10 cellular contexts compared by ENCODE assay signal in the genomic region with DNA sequence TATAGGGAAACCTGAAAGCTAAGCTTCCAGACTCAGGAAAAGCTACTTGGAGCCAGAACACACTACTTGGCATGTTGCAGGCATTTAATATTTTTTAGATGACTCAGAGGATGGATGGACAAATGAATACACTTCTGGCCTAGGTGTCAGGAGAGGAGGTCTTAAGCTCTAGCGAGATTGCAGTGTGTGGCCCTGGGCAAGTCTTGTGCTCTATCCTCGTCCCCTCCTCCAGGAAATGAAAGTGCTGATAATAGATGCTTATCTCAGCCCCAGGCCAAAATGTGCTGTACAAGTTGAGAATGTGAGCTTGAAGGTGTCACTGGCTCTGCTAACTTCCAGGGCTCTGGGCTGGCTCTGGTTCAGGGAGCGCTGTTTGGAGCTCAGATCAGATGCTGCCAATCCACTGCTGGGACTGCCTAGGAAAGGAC.
DNase-seq lines count a peak whose midpoint lies in the region; ATAC-seq and TF ChIP-seq lines count a peak whose summit lies in the region.
"Had no signal": no experiment of that assay in that cellular context is flagged by ENCODE, and none has a peak within 500 bp of the region (broad histone marks: within the 10 kb centered on the region; RNA-seq: fewer than 3 reads in every experiment).

No MANE protein-coding gene starts in this region.

- DNase-seq in DMS79 (lab: John Stamatoyannopoulos, UW): peak; percentile 12
- peak; percentile 36 for DNase-seq in NCI-H460 (ENCODE audit: extremely low read depth, low read depth)
- DNase-seq in epithelial cell of prostate (ENCODE audit: low read depth, low spot score): peak; percentile 56
- DNase-seq in omental fat pad (ENCODE audit: low spot score): no peak
- DNase-seq in NCI-H524 treated with DMSO at 0.1 percent for 48 hours (lab: John Stamatoyannopoulos, UW): no peak
- DNase-seq in NCI-H1930 (lab: John Stamatoyannopoulos, UW): no peak
- no peak for DNase-seq in activated effector memory CD4-positive, alpha-beta T cell treated with Interleukin-2 at 50 U/mL for 16 hours
- DNase-seq: activated naive CD4-positive, alpha-beta T cell treated with anti-CD3 and anti-CD28 coated beads, Interleukin-2, amount 10 ng/mL, durations not matched to agents 7 days and 5 days; right lobe of liver had no signal

- H3K27ac ChIP-seq in epithelial cell of prostate: no peak overlapping the region
- H3K27ac ChIP-seq: right lobe of liver had no signal

- TF ChIP-seq CTCF in omental fat pad (IDR thresholded peaks at IDR 0.05): no peak

- ATAC-seq in omental fat pad (ENCODE audit: low FRiP score) (peak; percentile 86), GM19467 (IDR thresholded peaks at IDR 0.05; ENCODE audit: unreplicated experiment) (no peak)

Comparison
In these comparisons a context has a peak if more than half of its experiments do, and no peak if none do; other contexts are left out.
1. DNase-seq: peak in DMS79 (single experiment), NCI-H460 (single experiment) and epithelial cell of prostate (single experiment); none in omental fat pad (single experiment), NCI-H524 treated with DMSO at 0.1 percent for 48 hours (single experiment), NCI-H1930 (0 of 2) and activated effector memory CD4-positive, alpha-beta T cell treated with Interleukin-2 at 50 U/mL for 16 hours (single experiment).